In genomic region chr1:168386949-168387586, GRCh38 we compare ENCODE assay signal across 8 cellular contexts.
DNase-seq lines count a peak whose midpoint lies in the region; ATAC-seq, FAIRE-seq and TF ChIP-seq lines count a peak whose summit lies in the region.

No MANE protein-coding gene starts in this region.

- H3K4me2 ChIP-seq in A549 = peak overlapping the region; percentile 71

- ATAC-seq in A549 (peak; percentile 79 to 82), omental fat pad (ENCODE audit: low FRiP score) (peak; percentile 95), HG03378 (IDR thresholded peaks at IDR 0.05; ENCODE audit: unreplicated experiment) (no peak)

- no peak for TF ChIP-seq RAD21 in A549 (conservative IDR thresholded peaks at IDR 0.05 in 1 of 2, IDR thresholded peaks at IDR 0.05 in 1 of 2)

- no peak for FAIRE-seq in A549 (lab: Jason Lieb, UNC)

- no peak for TF ChIP-seq POLR2A in A549 (IDR thresholded peaks at IDR 0.05; ENCODE audit: low read length)
- TF ChIP-seq POLR2A in transverse colon (IDR thresholded peaks at IDR 0.05) = no peak

- TF ChIP-seq CTCF in A549 (IDR thresholded peaks at IDR 0.05) = no peak
- TF ChIP-seq CTCF in LNCAP (IDR thresholded peaks at IDR 0.05) = peak; percentile 19; the same call in 1 of the 2 replicates
- no peak for TF ChIP-seq CTCF in omental fat pad (IDR thresholded peaks at IDR 0.05)
- TF ChIP-seq CTCF in transverse colon (IDR thresholded peaks at IDR 0.05) = no peak

- intact Hi-C loops in transverse colon (cut with DNase I; ENCODE audit: low total_unique reads) = no loop called here

- H3K4me1 ChIP-seq in A549 (peaks cover 13% of the 10 kb centered on the region), transverse colon (peaks cover 0 to 3% (median 0%) of the 10 kb centered on the region in 4 donors)
- peaks cover 5% of the 10 kb centered on the region for H3K4me1 ChIP-seq in effector memory CD4-positive, alpha-beta T cell (ENCODE audit: control insufficient read depth, insufficient read depth, low read length, poor library complexity, severe bottlenecking)

- CTCF ChIA-PET in A549 (lab: Yijun Ruan, JAX) = interaction anchor here (0.9 to 4.4 kb wide), 5 partner anchors 9 to 44 kb away, joined by 3 to 19 read pairs (median 5); no protein-coding TSS in a partner anchor

- DNase-seq in A549 (ENCODE audit: low read depth in 1 of 2, low spot score in 1 of 2) (peak; percentile 45 to 64), omental fat pad (ENCODE audit: low spot score) (no peak), transverse colon (peak; percentile 55), ACHN (no peak)
- peak; percentile 55 to 68 for DNase-seq in activated CD8-positive, alpha-beta memory T cell treated with anti-CD3 and anti-CD28 coated beads for 4 hours (ENCODE audit: low read depth in 2 of 2)
- DNase-seq in effector memory CD4-positive, alpha-beta T cell = peak; percentile 67 to 71 (median 71)

- H3K27ac ChIP-seq in A549 (peak overlapping the region; percentile 13 to 23; a peak in 2 of 6 replicates), transverse colon (no peak overlapping the region)
- H3K27ac ChIP-seq in effector memory CD4-positive, alpha-beta T cell (ENCODE audit: insufficient read depth, low read length, poor library complexity, severe bottlenecking) = no peak overlapping the region

- in situ Hi-C loops in transverse colon (cut with MboI; ENCODE audit: low pct_ligation_motif_present in 1 of 4, low pct_unique_long_range_greater_than_20kb in 1 of 4, low sequenced_read_pairs in 3 of 4) = no loop called here
- in situ Hi-C loops in ACHN (cut with HindIII; ENCODE audit: low pct_ligation_motif_present, low pct_unique_long_range_greater_than_20kb, low sequenced_read_pairs) = no loop called here

- H3K9me3 ChIP-seq in A549 = no peaks in the 10 kb centered on the region
- H3K9me3 ChIP-seq in effector memory CD4-positive, alpha-beta T cell (ENCODE audit: control insufficient read depth, low read length) = no peaks in the 10 kb centered on the region
- no peaks in the 10 kb centered on the region for H3K9me3 ChIP-seq in transverse colon

- 43% methylated on average over 25 of the region's 25 CpGs for WGBS in A549 (ENCODE audit: missing lambda C conversion rate)
- WGBS in transverse colon (ENCODE audit: low coverage in 1 of 2), 2 donors = 44 to 59% methylated on average over 7 to 25 of the region's 25 CpGs

- H3K4me3 ChIP-seq in A549 = peak overlapping the region; percentile 34; the same call in 2 of the 3 replicates
- no peak overlapping the region for H3K4me3 ChIP-seq in effector memory CD4-positive, alpha-beta T cell (ENCODE audit: insufficient read depth, low read depth, low read length, poor library complexity, severe bottlenecking)
- no peak overlapping the region for H3K4me3 ChIP-seq in transverse colon

- no peaks in the 10 kb centered on the region for H3K36me3 ChIP-seq in effector memory CD4-positive, alpha-beta T cell (ENCODE audit: control insufficient read depth, insufficient read depth, low read length)
- H3K36me3 ChIP-seq in transverse colon = no peaks in the 10 kb centered on the region

- H3K27me3 ChIP-seq in effector memory CD4-positive, alpha-beta T cell (replicated peaks; ENCODE audit: control insufficient read depth, insufficient read depth, low read length, poor library complexity, severe bottlenecking) = no peaks in the 10 kb centered on the region
- peaks cover 3% of the 10 kb centered on the region for H3K27me3 ChIP-seq in transverse colon

- TF ChIP-seq EP300 in A549 (IDR thresholded peaks at IDR 0.05) (no peak), transverse colon (IDR thresholded peaks at IDR 0.05; ENCODE audit: low read depth) (no peak)

- POLR2A ChIA-PET in A549 (lab: Yijun Ruan, JAX) = no interaction called here

TF ChIP-seq in A549, 52 proteins besides CTCF, POLR2A, EP300 and RAD21:
- TF ChIP-seq CBX2 (IDR thresholded peaks at IDR 0.05; ENCODE audit: borderline replicate concordance, low read depth) (no peak), MYC (IDR thresholded peaks at IDR 0.05; ENCODE audit: borderline replicate concordance, low read length) (peak; percentile 37; the same call in 1 of the 2 replicates), NR3C1 (IDR thresholded peaks at IDR 0.05) (no peak), KDM1A (IDR thresholded peaks at IDR 0.05; ENCODE audit: low read depth) (no peak), SREBF2 (IDR thresholded peaks at IDR 0.05) (no peak), MAX (IDR thresholded peaks at IDR 0.05) (peak; percentile 62), JUN (IDR thresholded peaks at IDR 0.05) (no peak)
- TF ChIP-seq, protein P1, sequence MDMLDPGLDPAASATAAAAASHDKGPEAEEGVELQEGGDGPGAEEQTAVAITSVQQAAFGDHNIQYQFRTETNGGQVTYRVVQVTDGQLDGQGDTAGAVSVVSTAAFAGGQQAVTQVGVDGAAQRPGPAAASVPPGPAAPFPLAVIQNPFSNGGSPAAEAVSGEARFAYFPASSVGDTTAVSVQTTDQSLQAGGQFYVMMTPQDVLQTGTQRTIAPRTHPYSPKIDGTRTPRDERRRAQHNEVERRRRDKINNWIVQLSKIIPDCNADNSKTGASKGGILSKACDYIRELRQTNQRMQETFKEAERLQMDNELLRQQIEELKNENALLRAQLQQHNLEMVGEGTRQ (IDR thresholded peaks at IDR 0.05) = peak; percentile 18; the same call in 1 of the 2 replicates
- TF ChIP-seq, protein P2, sequence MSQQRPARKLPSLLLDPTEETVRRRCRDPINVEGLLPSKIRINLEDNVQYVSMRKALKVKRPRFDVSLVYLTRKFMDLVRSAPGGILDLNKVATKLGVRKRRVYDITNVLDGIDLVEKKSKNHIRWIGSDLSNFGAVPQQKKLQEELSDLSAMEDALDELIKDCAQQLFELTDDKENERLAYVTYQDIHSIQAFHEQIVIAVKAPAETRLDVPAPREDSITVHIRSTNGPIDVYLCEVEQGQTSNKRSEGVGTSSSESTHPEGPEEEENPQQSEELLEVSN (IDR thresholded peaks at IDR 0.05; ENCODE audit: borderline replicate concordance, low read depth) = no peak

Comparison
In these comparisons a context has a peak if more than half of its experiments do, and no peak if none do; other contexts are left out.
1. DNase-seq: peak in A549 (2 of 2), activated CD8-positive, alpha-beta memory T cell treated with anti-CD3 and anti-CD28 coated beads for 4 hours (2 of 2), effector memory CD4-positive, alpha-beta T cell (3 of 3) and transverse colon (single experiment); none in omental fat pad (single experiment) and ACHN (single experiment).
2. H3K27ac ChIP-seq: peak in A549 (2 of 2); none in effector memory CD4-positive, alpha-beta T cell (single experiment) and transverse colon (0 of 4).